ENCODE assay signal across 1 cellular context in genomic region chr5:126864042-126864688, GRCh38.
TF ChIP-seq lines count a peak whose summit lies in the region.

No MANE protein-coding gene starts in this region.

TF ChIP-seq in GM23338, 12 proteins besides CTCF, POLR2A, EP300 and RAD21 (continued from another document):
- TF ChIP-seq ZNF462 (CRISPR knock-in tag; IDR thresholded peaks at IDR 0.05) (no peak), ZNF114 (CRISPR knock-in tag; IDR thresholded peaks at IDR 0.05) (no peak), EZH2phosphoT487 (IDR thresholded peaks at IDR 0.05; ENCODE audit: unreplicated experiment) (no peak), NANOG (IDR thresholded peaks at IDR 0.05; ENCODE audit: borderline replicate concordance) (no peak), ZNF331 (CRISPR knock-in tag; IDR thresholded peaks at IDR 0.05; ENCODE audit: low read depth) (no peak), STAT1 (IDR thresholded peaks at IDR 0.05; ENCODE audit: unreplicated experiment) (no peak), CREB1 (CRISPR knock-in tag; IDR thresholded peaks at IDR 0.05; ENCODE audit: low read depth) (no peak), POLR2AphosphoS5 (IDR thresholded peaks at IDR 0.05; ENCODE audit: low read depth) (no peak), JUNB (IDR thresholded peaks at IDR 0.05; ENCODE audit: unreplicated experiment) (no peak)
- TF ChIP-seq, protein P1, sequence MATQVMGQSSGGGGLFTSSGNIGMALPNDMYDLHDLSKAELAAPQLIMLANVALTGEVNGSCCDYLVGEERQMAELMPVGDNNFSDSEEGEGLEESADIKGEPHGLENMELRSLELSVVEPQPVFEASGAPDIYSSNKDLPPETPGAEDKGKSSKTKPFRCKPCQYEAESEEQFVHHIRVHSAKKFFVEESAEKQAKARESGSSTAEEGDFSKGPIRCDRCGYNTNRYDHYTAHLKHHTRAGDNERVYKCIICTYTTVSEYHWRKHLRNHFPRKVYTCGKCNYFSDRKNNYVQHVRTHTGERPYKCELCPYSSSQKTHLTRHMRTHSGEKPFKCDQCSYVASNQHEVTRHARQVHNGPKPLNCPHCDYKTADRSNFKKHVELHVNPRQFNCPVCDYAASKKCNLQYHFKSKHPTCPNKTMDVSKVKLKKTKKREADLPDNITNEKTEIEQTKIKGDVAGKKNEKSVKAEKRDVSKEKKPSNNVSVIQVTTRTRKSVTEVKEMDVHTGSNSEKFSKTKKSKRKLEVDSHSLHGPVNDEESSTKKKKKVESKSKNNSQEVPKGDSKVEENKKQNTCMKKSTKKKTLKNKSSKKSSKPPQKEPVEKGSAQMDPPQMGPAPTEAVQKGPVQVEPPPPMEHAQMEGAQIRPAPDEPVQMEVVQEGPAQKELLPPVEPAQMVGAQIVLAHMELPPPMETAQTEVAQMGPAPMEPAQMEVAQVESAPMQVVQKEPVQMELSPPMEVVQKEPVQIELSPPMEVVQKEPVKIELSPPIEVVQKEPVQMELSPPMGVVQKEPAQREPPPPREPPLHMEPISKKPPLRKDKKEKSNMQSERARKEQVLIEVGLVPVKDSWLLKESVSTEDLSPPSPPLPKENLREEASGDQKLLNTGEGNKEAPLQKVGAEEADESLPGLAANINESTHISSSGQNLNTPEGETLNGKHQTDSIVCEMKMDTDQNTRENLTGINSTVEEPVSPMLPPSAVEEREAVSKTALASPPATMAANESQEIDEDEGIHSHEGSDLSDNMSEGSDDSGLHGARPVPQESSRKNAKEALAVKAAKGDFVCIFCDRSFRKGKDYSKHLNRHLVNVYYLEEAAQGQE (IDR thresholded peaks at IDR 0.05; ENCODE audit: unreplicated experiment): no peak
TF ChIP-seq in GM23338: peak in this region for 0.
